Comparison of ENCODE assay signal across 8 cellular contexts in genomic region chr6:33008944-33009861, GRCh38. TPM values are rescaled to one million over a fixed set of nuclear protein-coding genes. Genes with fewer than 3 reads are reported as not detected.
DNase-seq lines count a peak whose midpoint lies in the region; ATAC-seq, FAIRE-seq and TF ChIP-seq lines count a peak whose summit lies in the region.

HLA-DOA (minus strand) TSS chr6:33009591.

- intact Hi-C loops in activated naive CD4-positive, alpha-beta T cell treated with anti-CD3 and anti-CD28 coated beads for 36 hours (cut with micrococcal nuclease): no loop called here

- peak within 1 kb of the TSS; percentile 86 for H3K9ac ChIP-seq in Karpas-422 (ENCODE audit: low read length)

- peaks cover 33% of the 10 kb centered on the region for H3K4me1 ChIP-seq in Karpas-422 (ENCODE audit: low read length)

- H3K4me2 ChIP-seq in Karpas-422 (ENCODE audit: low read depth, low read length, poor library complexity, severe bottlenecking): peak within 1 kb of the TSS; percentile 88

- no peaks in the 10 kb centered on the region for H3K36me3 ChIP-seq in Karpas-422 (ENCODE audit: insufficient read depth, low read length)

- H3K27ac Mint-ChIP-seq in activated naive CD4-positive, alpha-beta T cell treated with anti-CD3 and anti-CD28 coated beads for 36 hours: no peak within 1 kb of the TSS

- no peaks in the 10 kb centered on the region for H3K27me3 Mint-ChIP-seq in activated naive CD4-positive, alpha-beta T cell treated with anti-CD3 and anti-CD28 coated beads for 36 hours (ENCODE audit: low read depth)

- CTCF ChIA-PET in activated naive CD4-positive, alpha-beta T cell treated with anti-CD3 and anti-CD28 coated beads for 36 hours (lab: Charles Lee): no interaction called here

- ATAC-seq in GM21528 (IDR thresholded peaks at IDR 0.05; ENCODE audit: low FRiP score, unreplicated experiment): peak; percentile 77

- no peaks in the 10 kb centered on the region for H4K20me1 ChIP-seq in Karpas-422 (ENCODE audit: insufficient read depth, low read depth, low read length)

- no peaks in the 10 kb centered on the region for H3K79me2 ChIP-seq in Karpas-422 (ENCODE audit: low read length)

- peak within 1 kb of the TSS; percentile 89 for H3K4me3 ChIP-seq in Karpas-422 (ENCODE audit: low read length)

- DNase-seq in GM12891 (ENCODE audit: insufficient read length, low spot score) (peak; percentile 84), Karpas-422 (peak; percentile 91), iPS DF 19.7 (ENCODE audit: low read depth, low spot score) (peak; percentile 90), NCI-H187 treated with DMSO at 0.1 percent for 48 hours (lab: John Stamatoyannopoulos, UW) (no peak), NCI-H1436 treated with DMSO at 0.1 percent for 48 hours (lab: John Stamatoyannopoulos, UW) (no peak)
- peak; percentile 63 for DNase-seq in activated naive CD4-positive, alpha-beta T cell treated with anti-CD3 and anti-CD28 coated beads for 36 hours
- peak; percentile 23 for DNase-seq in stimulated activated CD8-positive, alpha-beta memory T cell treated with anti-CD3 and anti-CD28 coated beads, Interleukin-15, amount 100 ng/mL, for 1 hour (ENCODE audit: low read depth)

- no peaks in the 10 kb centered on the region for H3K36me3 Mint-ChIP-seq in activated naive CD4-positive, alpha-beta T cell treated with anti-CD3 and anti-CD28 coated beads for 36 hours (ENCODE audit: low read depth)

- no peak within 1 kb of the TSS; the same call in 1 of the 2 replicates for H3K27ac ChIP-seq in Karpas-422 (ENCODE audit: low read length)

- TF ChIP-seq POLR2A in GM12891 (IDR thresholded peaks at IDR 0.05; ENCODE audit: low read depth, low read length): peak; percentile 95

- H3K27me3 ChIP-seq in Karpas-422 (ENCODE audit: low read length): no peaks in the 10 kb centered on the region

- FAIRE-seq in GM12891 (lab: Jason Lieb, UNC): peak; percentile 98

- no peaks in the 10 kb centered on the region for H3K9me3 Mint-ChIP-seq in activated naive CD4-positive, alpha-beta T cell treated with anti-CD3 and anti-CD28 coated beads for 36 hours

- H3K9me3 ChIP-seq in Karpas-422 (ENCODE audit: low read length): no peaks in the 10 kb centered on the region

- H3K4me3 Mint-ChIP-seq in activated naive CD4-positive, alpha-beta T cell treated with anti-CD3 and anti-CD28 coated beads for 36 hours: peak within 1 kb of the TSS; percentile 58

- H3K4me1 Mint-ChIP-seq in activated naive CD4-positive, alpha-beta T cell treated with anti-CD3 and anti-CD28 coated beads for 36 hours (ENCODE audit: low read depth): peaks cover 8% of the 10 kb centered on the region

- H2AFZ ChIP-seq in Karpas-422 (ENCODE audit: low read length): peak within 1 kb of the TSS; percentile 99

- H3K9me2 ChIP-seq in Karpas-422 (replicated peaks; ENCODE audit: insufficient read depth, low read length): no peaks in the 10 kb centered on the region

TF ChIP-seq in GM12891, 5 proteins besides CTCF, POLR2A, EP300 and RAD21:
- TF ChIP-seq PAX5 (IDR thresholded peaks at IDR 0.05; ENCODE audit: insufficient read depth, low read length, severe bottlenecking) (no peak), POLR2AphosphoS5 (IDR thresholded peaks at IDR 0.05; ENCODE audit: low read depth, low read length) (peak; percentile 97), TAF1 (IDR thresholded peaks at IDR 0.05; ENCODE audit: low read depth, low read length) (peak; percentile 92), SPI1 (IDR thresholded peaks at IDR 0.05; ENCODE audit: low read depth, low read length) (no peak), POU2F2 (IDR thresholded peaks at IDR 0.05; ENCODE audit: low read depth, low read length) (peak; percentile 93)

RNA-seq across cellular contexts. Expression of gene HLA-DOA, which starts in this region (rescaled TPM):
- polyA plus RNA-seq in GM12891 (2012; ENCODE audit: low read depth, missing spikeins): 110 TPM
- 70.0 and 103 TPM in 2 replicates for total RNA-seq in Karpas-422 (2014; rRNA removed; shearing (Covaris generic); ENCODE audit: low replicate concordance)
- 1 to 10 TPM; 1.4 to 1.6 TPM for total RNA-seq in activated naive CD4-positive, alpha-beta T cell treated with anti-CD3 and anti-CD28 coated beads for 36 hours

Comparison
In these comparisons a context has a peak if more than half of its experiments do, and no peak if none do; other contexts are left out.
1. RNA of gene HLA-DOA (total RNA-seq): 70.0 to 103 TPM in Karpas-422; 1.4 to 1.6 TPM in activated naive CD4-positive, alpha-beta T cell treated with anti-CD3 and anti-CD28 coated beads for 36 hours; every median in the first group is over 10 times any median in the second.
2. DNase-seq: peak in GM12891 (single experiment), Karpas-422 (single experiment), activated naive CD4-positive, alpha-beta T cell treated with anti-CD3 and anti-CD28 coated beads for 36 hours (single experiment), iPS DF 19.7 (single experiment) and stimulated activated CD8-positive, alpha-beta memory T cell treated with anti-CD3 and anti-CD28 coated beads, Interleukin-15, amount 100 ng/mL, for 1 hour (single experiment); none in NCI-H187 treated with DMSO at 0.1 percent for 48 hours (single experiment) and NCI-H1436 treated with DMSO at 0.1 percent for 48 hours (single experiment).